In genomic region chrX:47646636-47647035, GRCh38 we compare ENCODE assay signal across 14 cellular contexts. TPM values are rescaled to one million over a fixed set of nuclear protein-coding genes. Genes with fewer than 3 reads are reported as not detected.
DNase-seq lines count a peak whose midpoint lies in the region; ATAC-seq and TF ChIP-seq lines count a peak whose summit lies in the region.
"Had no signal": no experiment of that assay in that cellular context is flagged by ENCODE, and none has a peak within 500 bp of the region (broad histone marks: within the 10 kb centered on the region; RNA-seq: fewer than 3 reads in every experiment).

No MANE protein-coding gene starts in this region.

- no peak for DNase-seq in activated naive CD4-positive, alpha-beta T cell treated with anti-CD3 and anti-CD28 coated beads, Interleukin-2, amount 50 U/mL, for 16 hours
- DNase-seq in WTC11 (ENCODE audit: low spot score) (no peak), endothelial cell (ENCODE audit: low spot score) (no peak), KG1 (lab: John Stamatoyannopoulos, UW) (no peak), prostate gland (ENCODE audit: low spot score) (no peak)
- DNase-seq: BE2C; MG63; NCI-H1092 treated with DMSO at 0.1 percent for 48 hours; NCI-H187; NCI-H69; NK-92 treated with Interleukin-12 subunit alpha and Interleukin-12 subunit beta, amount 100 ng/mL, for 24 hours had no signal

- no peak for TF ChIP-seq POLR2A in prostate gland (IDR thresholded peaks at IDR 0.05)

- no peaks in the 10 kb centered on the region for H3K9me3 Mint-ChIP-seq in activated naive CD4-positive, alpha-beta T cell treated with anti-CD3 and anti-CD28 coated beads, Interleukin-2, amount 50 U/mL, for 24 hours
- H3K9me3 Mint-ChIP-seq in WTC11 (no peaks in the 10 kb centered on the region), endothelial cell (ENCODE audit: unreplicated experiment) (no peaks in the 10 kb centered on the region)

- TF ChIP-seq CTCF in WTC11 (IDR thresholded peaks at IDR 0.05) (no peak), endothelial cell (IDR thresholded peaks at IDR 0.05; ENCODE audit: unreplicated experiment) (no peak), prostate gland (IDR thresholded peaks at IDR 0.05) (no peak)

- POLR2A ChIA-PET in WTC11 (lab: Charles Lee), result no interaction called here

- no peaks in the 10 kb centered on the region for H3K9me3 ChIP-seq in prostate gland
- H3K9me3 ChIP-seq: BE2C, MG63 had no signal

- H3K36me3 Mint-ChIP-seq in activated naive CD4-positive, alpha-beta T cell treated with anti-CD3 and anti-CD28 coated beads, Interleukin-2, amount 50 U/mL, for 24 hours, result peaks cover 14% of the 10 kb centered on the region
- peaks cover 6% of the 10 kb centered on the region for H3K36me3 Mint-ChIP-seq in WTC11
- H3K36me3 Mint-ChIP-seq in endothelial cell (ENCODE audit: low read depth, unreplicated experiment), result peaks cover 4% of the 10 kb centered on the region

- no peaks in the 10 kb centered on the region for H3K4me1 ChIP-seq in prostate gland (replicated peaks)
- H3K4me1 ChIP-seq: BE2C had no signal

- WGBS in prostate gland, result 82% methylated on average over 6 of the region's 6 CpGs

- no peaks in the 10 kb centered on the region for H3K27me3 Mint-ChIP-seq in activated naive CD4-positive, alpha-beta T cell treated with anti-CD3 and anti-CD28 coated beads, Interleukin-2, amount 50 U/mL, for 24 hours
- H3K27me3 Mint-ChIP-seq in WTC11 (ENCODE audit: low read depth), result no peaks in the 10 kb centered on the region
- peaks cover 4% of the 10 kb centered on the region for H3K27me3 Mint-ChIP-seq in endothelial cell (ENCODE audit: unreplicated experiment)

- H3K27ac ChIP-seq in prostate gland, result no peak overlapping the region

- no peaks in the 10 kb centered on the region for H3K27me3 ChIP-seq in prostate gland (replicated peaks; ENCODE audit: insufficient read depth)
- H3K27me3 ChIP-seq: BE2C, MG63 had no signal

- CTCF ChIA-PET in WTC11 (lab: Charles Lee), result no interaction called here

- H3K4me3 Mint-ChIP-seq in activated naive CD4-positive, alpha-beta T cell treated with anti-CD3 and anti-CD28 coated beads, Interleukin-2, amount 50 U/mL, for 24 hours, result peak overlapping the region; percentile 42
- H3K4me3 Mint-ChIP-seq in WTC11 (no peak overlapping the region), endothelial cell (ENCODE audit: unreplicated experiment) (peak overlapping the region; percentile 80)
- H3K4me3 Mint-ChIP-seq: GM23338 had no signal

- peak overlapping the region; percentile 87 for H3K27ac Mint-ChIP-seq in activated naive CD4-positive, alpha-beta T cell treated with anti-CD3 and anti-CD28 coated beads, Interleukin-2, amount 50 U/mL, for 24 hours
- H3K27ac Mint-ChIP-seq in WTC11 (peak overlapping the region; percentile 57; the same call in 1 of the 2 replicates), endothelial cell (ENCODE audit: unreplicated experiment) (no peak overlapping the region)
- H3K27ac Mint-ChIP-seq: GM23338 had no signal

- no peak overlapping the region for H3K4me3 ChIP-seq in prostate gland
- H3K4me3 ChIP-seq: GM23338, MG63 had no signal

- intact Hi-C loops in prostate gland (cut with DNase I), result no loop called here

- peaks cover 58% of the 10 kb centered on the region for H3K4me1 Mint-ChIP-seq in activated naive CD4-positive, alpha-beta T cell treated with anti-CD3 and anti-CD28 coated beads, Interleukin-2, amount 50 U/mL, for 24 hours
- H3K4me1 Mint-ChIP-seq in WTC11 (peaks cover 21% of the 10 kb centered on the region), endothelial cell (ENCODE audit: unreplicated experiment) (peaks cover 19% of the 10 kb centered on the region)

- no peak for ATAC-seq in WTC11
- no peak for ATAC-seq in HG02840 (IDR thresholded peaks at IDR 0.05; ENCODE audit: low FRiP score, unreplicated experiment)
- ATAC-seq: GM23338 had no signal

- no peaks in the 10 kb centered on the region for H3K36me3 ChIP-seq in prostate gland
- H3K36me3 ChIP-seq: BE2C had no signal

TF ChIP-seq in WTC11, 78 proteins besides CTCF, POLR2A, EP300 and RAD21:
- TF ChIP-seq ZSCAN18 (CRISPR knock-in tag; IDR thresholded peaks at IDR 0.05), result no peak

RNA-seq across cellular contexts. Expression of gene ELK1, which starts 3.7 kb away (rescaled TPM):
- total RNA-seq in WTC11 (2021) (35.2 to 35.8 TPM (median 35.3 TPM) in 3 replicates), endothelial cell (ENCODE audit: unreplicated experiment) (29.4 TPM), prostate gland (100 to 1,000 TPM in 1 of 2 donors, 10 to 100 TPM in 1; 28.6 to 105 TPM)

RNA-seq across cellular contexts. Expression of gene UXT, which starts 12.3 kb away (rescaled TPM):
- total RNA-seq in WTC11 (2021), result 68.6 to 80.5 TPM (median 79.9 TPM) in 3 replicates
- total RNA-seq in endothelial cell (ENCODE audit: unreplicated experiment), result 76.5 TPM
- 100 to 1,000 TPM in 1 of 2 donors, 10 to 100 TPM in 1; 75.5 to 173 TPM for total RNA-seq in prostate gland

RNA-seq across cellular contexts. Expression of gene CFP, which starts 16.9 kb away (rescaled TPM):
- total RNA-seq in WTC11 (2021) (2.0 to 3.4 TPM (median 2.8 TPM) in 3 replicates), endothelial cell (ENCODE audit: unreplicated experiment) (27.5 TPM), prostate gland (1 to 10 TPM in 1 of 2 donors, under 1 TPM in 1; 0.09 to 2.9 TPM)

RNA-seq across cellular contexts. Expression of gene SYN1, which starts 27.0 kb away (rescaled TPM):
- 7.1 to 8.3 TPM (median 7.3 TPM) in 3 replicates for total RNA-seq in WTC11 (2021)
- total RNA-seq in endothelial cell (ENCODE audit: unreplicated experiment), result 2.9 TPM
- 1 to 10 TPM in 1 of 2 donors, under 1 TPM in 1; 0.14 to 4.1 TPM for total RNA-seq in prostate gland
